ENCODE assay signal across 8 cellular contexts in the genomic region with DNA sequence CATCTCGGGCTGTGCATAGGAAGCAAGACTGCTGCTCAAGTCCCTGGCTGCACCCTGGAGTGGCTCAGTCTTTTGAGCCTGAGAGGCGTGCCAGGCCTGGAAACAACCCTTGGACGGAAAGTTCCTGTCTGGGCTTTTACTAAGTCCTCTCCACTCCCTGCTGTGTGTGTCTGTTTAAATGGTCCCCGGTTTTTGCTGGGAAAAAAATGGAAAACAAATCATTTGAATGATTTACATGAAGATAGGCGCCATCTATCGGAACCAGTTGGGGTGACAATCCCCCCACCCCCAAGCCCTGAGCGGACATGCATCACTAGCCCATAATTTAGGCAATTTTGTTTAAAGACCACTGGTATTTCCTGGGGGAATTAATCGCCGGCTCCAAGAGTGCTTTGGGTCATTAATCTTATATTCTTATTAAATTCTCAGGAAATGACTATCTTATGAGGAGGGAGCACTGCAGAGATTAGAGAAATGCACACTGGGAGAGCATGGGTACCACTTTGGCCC. TPM values are rescaled to one million over a fixed set of nuclear protein-coding genes. Genes with fewer than 3 reads are reported as not detected.
DNase-seq lines count a peak whose midpoint lies in the region; ATAC-seq and TF ChIP-seq lines count a peak whose summit lies in the region.

No MANE protein-coding gene starts in this region.

- TF ChIP-seq CTCF in GM13976 (IDR thresholded peaks at IDR 0.05; ENCODE audit: borderline replicate concordance, control extremely low read depth, extremely low read depth, insufficient read depth, missing control alignments), result peak; percentile 59
- TF ChIP-seq CTCF in fibroblast of villous mesenchyme (IDR thresholded peaks at IDR 0.05; ENCODE audit: insufficient read depth, low read depth, low read length), result peak; percentile 73
- TF ChIP-seq CTCF in neural crest cell (conservative IDR thresholded peaks at IDR 0.05), result peak; percentile 68
- peak; percentile 55 to 79 (median 72) for TF ChIP-seq CTCF in tibial nerve (IDR thresholded peaks at IDR 0.05)

- peaks cover 0 to 32% (median 22%) of the 10 kb centered on the region in 4 donors for H3K4me1 ChIP-seq in tibial nerve

- in situ Hi-C loops in GM13976 (cut with MboI; ENCODE audit: low sequenced_read_pairs, unreplicated experiment), result no loop called here

- ATAC-seq in HG02623 (IDR thresholded peaks at IDR 0.05; ENCODE audit: unreplicated experiment), result no peak

- H3K27ac Mint-ChIP-seq in neural crest cell (ENCODE audit: unreplicated experiment), result no peak overlapping the region

- H3K27me3 Mint-ChIP-seq in neural crest cell (ENCODE audit: low read depth), result peaks cover 23% of the 10 kb centered on the region

- no peaks in the 10 kb centered on the region for H3K36me3 ChIP-seq in tibial nerve

- 1 to 2% methylated on average over 9 of the region's 9 CpGs for whole genome bisulfite sequencing in tibial nerve, 2 donors

- peak overlapping the region; percentile 4 for H3K4me3 ChIP-seq in fibroblast of villous mesenchyme (ENCODE audit: low read depth, low read length)
- H3K4me3 ChIP-seq in tibial nerve, result peak overlapping the region in 2 of 4 donors; percentile 11 to 20

- no peak for TF ChIP-seq POLR2A in tibial nerve (IDR thresholded peaks at IDR 0.05)

- peak; percentile 60 for DNase-seq in AG08395 (ENCODE audit: low spot score)
- DNase-seq in GM13976 (ENCODE audit: low spot score), result no peak
- peak; percentile 60 for DNase-seq in NCI-H774 (lab: John Stamatoyannopoulos, UW)
- peak; percentile 60 to 67 for DNase-seq in activated T-cell treated with anti-CD3 and anti-CD28 coated beads, Interleukin-2, amount 50 U/mL, for 48 hours
- peak; percentile 95 for DNase-seq in fibroblast of villous mesenchyme (ENCODE audit: low read depth)
- DNase-seq in neural crest cell (ENCODE audit: low read depth, low spot score), result peak; percentile 60
- peak; percentile 77 to 92 for DNase-seq in tibial nerve (ENCODE audit: low spot score in 2 of 2)

- H3K27ac ChIP-seq in tibial nerve, result peak overlapping the region in 3 of 4 donors; percentile 46 to 97 (median 94)

- no peaks in the 10 kb centered on the region for H3K9me3 Mint-ChIP-seq in neural crest cell

- H3K36me3 Mint-ChIP-seq in neural crest cell (ENCODE audit: low read depth), result no peaks in the 10 kb centered on the region

- TF ChIP-seq EP300 in tibial nerve (IDR thresholded peaks at IDR 0.05), result peak in 1 of 2 donors; percentile 49

- H3K27me3 ChIP-seq in tibial nerve, result no peaks in the 10 kb centered on the region

- H3K4me3 Mint-ChIP-seq in neural crest cell, result peak overlapping the region; percentile 65

- H3K9me3 ChIP-seq in tibial nerve, result no peaks in the 10 kb centered on the region

- H3K4me1 Mint-ChIP-seq in neural crest cell, result peaks cover 38% of the 10 kb centered on the region

RNA-seq across cellular contexts. Expression of a gene that starts 2.7 kb away (rescaled TPM):
- total RNA-seq in fibroblast of villous mesenchyme, result 8.2 and 11.3 TPM in 2 replicates
- 23.4 and 27.9 TPM in 2 replicates for total RNA-seq in neural crest cell
- 10 to 100 TPM; 39.6 to 57.3 (median 46.6) TPM for total RNA-seq in tibial nerve
